Comparison of ENCODE assay signal across 28 cellular contexts in genomic region chr1:159778266-159778665, GRCh38. TPM values are rescaled to one million over a fixed set of nuclear protein-coding genes. Genes with fewer than 3 reads are reported as not detected.
DNase-seq lines count a peak whose midpoint lies in the region; ATAC-seq and TF ChIP-seq lines count a peak whose summit lies in the region.
"Had no signal": no experiment of that assay in that cellular context is flagged by ENCODE, and none has a peak within 500 bp of the region (broad histone marks: within the 10 kb centered on the region; RNA-seq: fewer than 3 reads in every experiment).

No MANE protein-coding gene starts in this region.

- in situ Hi-C loops in mammary epithelial cell (cut with MboI; ENCODE audit: low sequenced_read_pairs in 2 of 2), result loop anchor here in 1 of 2 donors (25.0 kb wide), 1 partner anchor 616 kb away; the partner anchor contains the start of gene CADM3

- BruUV-seq in MCF 10A (replicated peaks; lab: Mats Ljungman, UMichigan) (no TSS peak), mammary epithelial cell (replicated peaks; lab: Mats Ljungman, UMichigan) (no TSS peak)

- TF ChIP-seq POLR2A in breast epithelium (IDR thresholded peaks at IDR 0.05), result no peak
- TF ChIP-seq POLR2A in uterus (IDR thresholded peaks at IDR 0.05), result no peak

- H3K36me3 Mint-ChIP-seq in MCF 10A (ENCODE audit: insufficient read depth, unreplicated experiment), result peaks cover 21% of the 10 kb centered on the region
- H3K36me3 Mint-ChIP-seq: CD4-positive, alpha-beta memory T cell had no signal

- WGBS in mammary epithelial cell (ENCODE audit: low coverage, missing lambda C conversion rate), result 90% methylated on average over 4 of the region's 4 CpGs

- DNase-seq in MCF 10A (ENCODE audit: unreplicated experiment) (peak; percentile 45), mammary epithelial cell (no peak), breast epithelium (ENCODE audit: low spot score in 2 of 2) (no peak), iris pigment epithelial cell (ENCODE audit: low read depth) (peak; percentile 74), uterus (no peak), EL (no peak), NCI-H146 treated with DMSO at 0.1 percent for 48 hours (lab: John Stamatoyannopoulos, UW; ENCODE audit: unreplicated experiment) (no peak)
- DNase-seq: AML-193; C1 segment of cervical spinal cord; CD4-positive, alpha-beta memory T cell; COR-L47; DMS53; NCI-H1048; NCI-H1417; NCI-H1694 treated with DMSO at 0.1 percent for 48 hours; NCI-H2081; NCI-H2227 treated with DMSO at 0.1 percent for 48 hours; NCI-H510A; SHP77 treated with DMSO at 0.1 percent for 48 hours had no signal

- H3K4me2 ChIP-seq in mammary epithelial cell (ENCODE audit: insufficient read depth, low read depth, low read length), result no peak overlapping the region
- H3K4me2 ChIP-seq: KMS-11 had no signal

- H3K4me3 Mint-ChIP-seq in MCF 10A (ENCODE audit: unreplicated experiment), result no peak overlapping the region

- H3K9me3 Mint-ChIP-seq in MCF 10A (ENCODE audit: unreplicated experiment), result no peaks in the 10 kb centered on the region
- H3K9me3 Mint-ChIP-seq: CD4-positive, alpha-beta memory T cell; IgD-negative memory B cell had no signal

- H3K9me3 ChIP-seq in mammary epithelial cell (replicated peaks; ENCODE audit: insufficient read depth, low read length) (no peaks in the 10 kb centered on the region), breast epithelium (no peaks in the 10 kb centered on the region), uterus (no peaks in the 10 kb centered on the region)

- H3K27me3 ChIP-seq in mammary epithelial cell (ENCODE audit: insufficient read depth, low read length) (no peaks in the 10 kb centered on the region), breast epithelium (no peaks in the 10 kb centered on the region), uterus (no peaks in the 10 kb centered on the region)

- dilution Hi-C loops in mammary epithelial cell (cut with HindIII; ENCODE audit: low sequenced_read_pairs), result loop anchor here (5.0 kb wide), 1 partner anchor 229 kb away; no protein-coding TSS in a partner anchor

- ATAC-seq in GM21528 (IDR thresholded peaks at IDR 0.05; ENCODE audit: low FRiP score, unreplicated experiment), result no peak
- ATAC-seq: HCT116, Panc1 had no signal

- no peak overlapping the region for H3K4me3 ChIP-seq in mammary epithelial cell (replicated peaks in 1 of 3; ENCODE audit: insufficient read depth in 1 of 3, low read depth in 2 of 3, low read length in 3 of 3)
- H3K4me3 ChIP-seq in breast epithelium, result peak overlapping the region in 2 of 3 donors; percentile 0 to 47
- no peak overlapping the region for H3K4me3 ChIP-seq in uterus

- POLR2A ChIA-PET in MCF 10A (lab: Yijun Ruan, JAX), result interaction anchor here (0.6 to 1.9 kb wide), 4 partner anchors 253 to 617 kb away, joined by 3 to 7 read pairs (median 5); partner anchors contain the start of gene PIGM

- no peak overlapping the region for H2AFZ ChIP-seq in mammary epithelial cell (ENCODE audit: low read depth, low read length)

- H3K79me2 ChIP-seq in mammary epithelial cell (ENCODE audit: insufficient read depth, low read length), result peaks cover 9% of the 10 kb centered on the region

- H3K27me3 Mint-ChIP-seq in MCF 10A (ENCODE audit: insufficient read depth, unreplicated experiment), result no peaks in the 10 kb centered on the region
- H3K27me3 Mint-ChIP-seq: CD4-positive, alpha-beta memory T cell had no signal

- H3K9ac ChIP-seq in mammary epithelial cell (ENCODE audit: insufficient read depth, low read length), result no peak overlapping the region
- H3K9ac ChIP-seq: KMS-11 had no signal

- H3K27ac Mint-ChIP-seq in MCF 10A (ENCODE audit: low read depth, unreplicated experiment), result peak overlapping the region; percentile 71
- H3K27ac Mint-ChIP-seq: IgD-negative memory B cell had no signal

- H3K4me1 ChIP-seq in mammary epithelial cell (ENCODE audit: insufficient read depth, low read length) (peaks cover 25% of the 10 kb centered on the region), breast epithelium (peaks cover 0 to 7% of the 10 kb centered on the region in 2 donors), uterus (no peaks in the 10 kb centered on the region)

- peaks cover 70% of the 10 kb centered on the region for H3K4me1 Mint-ChIP-seq in MCF 10A (ENCODE audit: insufficient read depth, unreplicated experiment)

- CTCF ChIA-PET in MCF 10A (lab: Yijun Ruan, JAX), result interaction anchor here (0.6 to 8.1 kb wide), 21 partner anchors 8 to 1612 kb away, joined by 3 to 255 read pairs (median 5); no protein-coding TSS in a partner anchor
- CTCF ChIA-PET in mammary epithelial cell (lab: Charles Lee; ENCODE audit: low non-redundant PET), result no interaction called here

- H3K27ac ChIP-seq in mammary epithelial cell (ENCODE audit: insufficient read depth, low read depth, low read length) (no peak overlapping the region), breast epithelium (peak overlapping the region; percentile 85 to 86), uterus (peak overlapping the region; percentile 18 to 28)
- H3K27ac ChIP-seq: HL-60, KMS-11 had no signal

- H4K20me1 ChIP-seq in mammary epithelial cell (ENCODE audit: insufficient read depth, low read length), result no peaks in the 10 kb centered on the region

- H3K36me3 ChIP-seq in mammary epithelial cell (ENCODE audit: insufficient read depth, low read length) (no peaks in the 10 kb centered on the region), breast epithelium (no peaks in the 10 kb centered on the region), uterus (no peaks in the 10 kb centered on the region)

- TF ChIP-seq CTCF in MCF 10A (IDR thresholded peaks at IDR 0.05; ENCODE audit: unreplicated experiment), result no peak
- no peak for TF ChIP-seq CTCF in mammary epithelial cell (conservative IDR thresholded peaks at IDR 0.05 in 1 of 2, IDR thresholded peaks at IDR 0.05 in 1 of 2; ENCODE audit: extremely low read depth in 1 of 2, insufficient read depth in 1 of 2, low read depth in 1 of 2, low read length in 2 of 2)
- TF ChIP-seq CTCF in breast epithelium (IDR thresholded peaks at IDR 0.05), result no peak
- TF ChIP-seq CTCF in uterus (IDR thresholded peaks at IDR 0.05), result no peak

- intact Hi-C loops in MCF 10A (cut with micrococcal nuclease) (loop anchor here (5.0 to 10.0 kb wide), 2 partner anchors 373 to 436 kb away; no protein-coding TSS in a partner anchor), mammary epithelial cell (cut with micrococcal nuclease) (no loop called here), breast epithelium (cut with DNase I; ENCODE audit: low total_unique reads) (no loop called here), uterus (cut with DNase I; ENCODE audit: low total_unique reads) (no loop called here)

RNA-seq across cellular contexts. Expression of gene DUSP23, which starts 2.5 kb away (rescaled TPM):
- total RNA-seq in MCF 10A (2022), result 119 and 178 TPM in 2 replicates
- total RNA-seq in mammary epithelial cell, result 10 to 100 TPM; 32.1 to 39.5 TPM
- polyA plus RNA-seq in mammary epithelial cell, result 44.4 TPM
- polyA minus RNA-seq in mammary epithelial cell, result 14.7 TPM
- 100 to 1,000 TPM in 2 of 3 donors, 10 to 100 TPM in 1; 92.7 to 187 (median 147) TPM for total RNA-seq in breast epithelium
- 100 to 1,000 TPM in 1 of 4 donors, 10 to 100 TPM in 3; 15.6 to 121 (median 50.8) TPM for total RNA-seq in uterus

RNA-seq across cellular contexts. Expression of gene FCRL6, which starts 23.9 kb away (rescaled TPM):
- total RNA-seq in MCF 10A (2022) (not detected in 2 replicates), mammary epithelial cell (not detected), breast epithelium (1 to 10 TPM in 1 of 3 donors, under 1 TPM in 2; 0.80 to 2.8 (median 0.98) TPM), uterus (1 to 10 TPM in 1 of 4 donors, under 1 TPM in 1, not detected in 2; 0.21 to 1.1 TPM)
- not detected for polyA plus RNA-seq in mammary epithelial cell
- polyA minus RNA-seq in mammary epithelial cell, result not detected
- total RNA-seq: A172, Daoy, H4 had no signal

RNA-seq across cellular contexts. Expression of gene SLAMF8, which starts 48.4 kb away (rescaled TPM):
- total RNA-seq in MCF 10A (2022), result not detected in 2 replicates
- not detected for total RNA-seq in mammary epithelial cell
- not detected for polyA plus RNA-seq in mammary epithelial cell
- not detected for polyA minus RNA-seq in mammary epithelial cell
- total RNA-seq in breast epithelium, result 10 to 100 TPM in 2 of 3 donors, 1 to 10 TPM in 1; 2.3 to 15.4 (median 12.3) TPM
- total RNA-seq in uterus, result 1 to 10 TPM in 2 of 4 donors, under 1 TPM in 1, not detected in 1; 0.28 to 3.2 (median 1.1) TPM
- total RNA-seq: A172 had no signal
- polyA plus RNA-seq: CD4-positive, alpha-beta memory T cell; IgD-negative memory B cell had no signal

Comparison
In these comparisons a context has a peak if more than half of its experiments do, and no peak if none do; other contexts are left out.
1. DNase-seq: peak in MCF 10A (single experiment) and iris pigment epithelial cell (single experiment); none in mammary epithelial cell (single experiment), breast epithelium (0 of 2), uterus (0 of 2), EL (single experiment) and NCI-H146 treated with DMSO at 0.1 percent for 48 hours (single experiment).
2. H3K4me3 ChIP-seq: peak in breast epithelium (2 of 3); none in mammary epithelial cell (0 of 3) and uterus (0 of 2).